In genomic region chr14:75660238-75660629, GRCh38 we compare ENCODE assay signal across 8 cellular contexts. TPM values are rescaled to one million over a fixed set of nuclear protein-coding genes. Genes with fewer than 3 reads are reported as not detected.
DNase-seq lines count a peak whose midpoint lies in the region; ATAC-seq lines count a peak whose summit lies in the region.

No MANE protein-coding gene starts in this region.

- peak overlapping the region; percentile 96 for H3K27ac Mint-ChIP-seq in activated CD8-positive, alpha-beta T cell treated with anti-CD3 and anti-CD28 coated beads, Interleukin-2, amount 10 ng/mL, durations not matched to agents 7 days and 5 days
- H3K27ac Mint-ChIP-seq in stimulated activated memory B cell treated with anti-CD40 and anti-IgM and Interleukin-4, amounts not matched to agents 10 μg/mL and 1 μg/mL and 100 μg/mL, for 72 hours = peak overlapping the region; percentile 88

- CTCF ChIA-PET in activated CD8-positive, alpha-beta T cell treated with anti-CD3 and anti-CD28 coated beads, Interleukin-2, amount 10 ng/mL, durations not matched to agents 7 days and 5 days (lab: Charles Lee) = interaction anchor here (0.6 to 12.7 kb wide), 9 partner anchors 20 to 519 kb away, joined by 3 to 255 read pairs (median 4); partner anchors contain the start of gene FLVCR2

- peaks cover 28% of the 10 kb centered on the region for H3K4me1 Mint-ChIP-seq in activated CD8-positive, alpha-beta T cell treated with anti-CD3 and anti-CD28 coated beads, Interleukin-2, amount 10 ng/mL, durations not matched to agents 7 days and 5 days (ENCODE audit: low read depth)
- H3K4me1 Mint-ChIP-seq in stimulated activated memory B cell treated with anti-CD40 and anti-IgM and Interleukin-4, amounts not matched to agents 10 μg/mL and 1 μg/mL and 100 μg/mL, for 72 hours = peaks cover 22% of the 10 kb centered on the region

- no peaks in the 10 kb centered on the region for H3K9me3 Mint-ChIP-seq in activated CD8-positive, alpha-beta T cell treated with anti-CD3 and anti-CD28 coated beads, Interleukin-2, amount 10 ng/mL, durations not matched to agents 7 days and 5 days (ENCODE audit: insufficient read depth)
- no peaks in the 10 kb centered on the region for H3K9me3 Mint-ChIP-seq in stimulated activated memory B cell treated with anti-CD40 and anti-IgM and Interleukin-4, amounts not matched to agents 10 μg/mL and 1 μg/mL and 100 μg/mL, for 72 hours

- H3K27me3 ChIP-seq in HUES6 (ENCODE audit: control insufficient read depth, insufficient read depth, low read length) = no peaks in the 10 kb centered on the region

- H3K4me3 ChIP-seq in HUES6 (ENCODE audit: low read depth, low read length) = peak overlapping the region; percentile 88
- peak overlapping the region; percentile 88 for H3K4me3 ChIP-seq in iPS-11a (ENCODE audit: low read depth, low read length)

- POLR2A ChIA-PET in activated CD8-positive, alpha-beta T cell treated with anti-CD3 and anti-CD28 coated beads, Interleukin-2, amount 10 ng/mL, durations not matched to agents 7 days and 5 days (lab: Charles Lee) = interaction anchor here (0.6 to 1.2 kb wide), 4 partner anchors 30 to 492 kb away, joined by 3 to 4 read pairs (median 4); partner anchors contain the start of genes BATF and GPATCH2L

- H3K36me3 ChIP-seq in HUES6 (ENCODE audit: control insufficient read depth, insufficient read depth, low read length) = peaks cover 37% of the 10 kb centered on the region

- H3K27me3 Mint-ChIP-seq in activated CD8-positive, alpha-beta T cell treated with anti-CD3 and anti-CD28 coated beads, Interleukin-2, amount 10 ng/mL, durations not matched to agents 7 days and 5 days (ENCODE audit: low read depth) = no peaks in the 10 kb centered on the region
- no peaks in the 10 kb centered on the region for H3K27me3 Mint-ChIP-seq in stimulated activated memory B cell treated with anti-CD40 and anti-IgM and Interleukin-4, amounts not matched to agents 10 μg/mL and 1 μg/mL and 100 μg/mL, for 72 hours

- H3K4me1 ChIP-seq in HUES6 (ENCODE audit: control insufficient read depth, insufficient read depth, low read length) = peaks cover 6% of the 10 kb centered on the region

- H3K9ac ChIP-seq in HUES6 (ENCODE audit: low read length) = peak overlapping the region; percentile 66

- ATAC-seq in activated CD8-positive, alpha-beta T cell treated with anti-CD3 and anti-CD28 coated beads, Interleukin-2, amount 10 ng/mL, durations not matched to agents 7 days and 5 days = no peak
- no peak for ATAC-seq in stimulated activated memory B cell treated with anti-CD40 and anti-IgM and Interleukin-4, amounts not matched to agents 10 μg/mL and 1 μg/mL and 100 μg/mL, for 72 hours
- ATAC-seq in HG03280 (IDR thresholded peaks at IDR 0.05; ENCODE audit: unreplicated experiment) = no peak
- ATAC-seq in GM18867 (IDR thresholded peaks at IDR 0.05; ENCODE audit: unreplicated experiment) = no peak

- peaks cover 20% of the 10 kb centered on the region for H3K36me3 Mint-ChIP-seq in activated CD8-positive, alpha-beta T cell treated with anti-CD3 and anti-CD28 coated beads, Interleukin-2, amount 10 ng/mL, durations not matched to agents 7 days and 5 days (ENCODE audit: low read depth)
- H3K36me3 Mint-ChIP-seq in stimulated activated memory B cell treated with anti-CD40 and anti-IgM and Interleukin-4, amounts not matched to agents 10 μg/mL and 1 μg/mL and 100 μg/mL, for 72 hours = no peaks in the 10 kb centered on the region

- H3K4me3 Mint-ChIP-seq in activated CD8-positive, alpha-beta T cell treated with anti-CD3 and anti-CD28 coated beads, Interleukin-2, amount 10 ng/mL, durations not matched to agents 7 days and 5 days = peak overlapping the region; percentile 100
- H3K4me3 Mint-ChIP-seq in stimulated activated memory B cell treated with anti-CD40 and anti-IgM and Interleukin-4, amounts not matched to agents 10 μg/mL and 1 μg/mL and 100 μg/mL, for 72 hours = peak overlapping the region; percentile 93

- no peaks in the 10 kb centered on the region for H3K9me3 ChIP-seq in HUES6 (ENCODE audit: control insufficient read depth, insufficient read depth, low read depth, low read length)

- DNase-seq in activated CD8-positive, alpha-beta T cell treated with anti-CD3 and anti-CD28 coated beads, Interleukin-2, amount 10 ng/mL, durations not matched to agents 7 days and 5 days = no peak
- DNase-seq in NCI-H1105 treated with DMSO at 0.1 percent for 48 hours (lab: John Stamatoyannopoulos, UW) (no peak), RPMI8226 (no peak)

- H3K27ac ChIP-seq in HUES6 (ENCODE audit: low read depth, low read length) = no peak overlapping the region

RNA-seq across cellular contexts. Expression of gene ERG28, which starts 0.4 kb away (rescaled TPM):
- 10 to 100 TPM; 19.0 to 19.2 TPM for total RNA-seq in activated CD8-positive, alpha-beta T cell treated with anti-CD3 and anti-CD28 coated beads, Interleukin-2, amount 10 ng/mL, durations not matched to agents 7 days and 5 days

RNA-seq across cellular contexts. Expression of gene TTLL5, which starts 0.8 kb away (rescaled TPM):
- 10 to 100 TPM; 40.1 to 45.0 TPM for total RNA-seq in activated CD8-positive, alpha-beta T cell treated with anti-CD3 and anti-CD28 coated beads, Interleukin-2, amount 10 ng/mL, durations not matched to agents 7 days and 5 days
